In the genomic region with DNA sequence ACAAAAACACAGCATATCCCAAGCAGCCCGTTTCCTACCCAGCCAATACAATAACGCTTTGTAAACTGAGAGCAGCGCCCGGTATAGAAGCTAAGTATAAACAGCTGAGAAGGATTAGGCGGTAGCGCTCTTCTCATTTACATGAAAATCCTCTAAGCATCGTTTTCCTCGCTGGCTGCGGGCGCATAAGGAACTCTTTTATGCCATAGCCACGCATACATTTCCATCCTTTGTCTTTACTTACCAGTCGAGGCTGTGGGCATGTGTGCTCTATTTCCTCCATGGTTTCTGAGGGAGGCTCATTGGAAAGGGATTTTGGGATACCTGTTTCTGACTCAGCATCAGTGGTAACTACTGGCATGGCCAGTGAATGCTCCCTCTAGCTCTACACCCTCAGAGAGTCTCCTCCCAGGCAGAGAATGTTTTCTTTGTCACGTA, we compare ENCODE assay signal across 8 cellular contexts. TPM values are rescaled to one million over a fixed set of nuclear protein-coding genes. Genes with fewer than 3 reads are reported as not detected.
DNase-seq lines count a peak whose midpoint lies in the region; ATAC-seq and TF ChIP-seq lines count a peak whose summit lies in the region.

No MANE protein-coding gene starts in this region.

- no peak for TF ChIP-seq POLR2A in esophagus squamous epithelium (IDR thresholded peaks at IDR 0.05)

- intact Hi-C loops in esophagus squamous epithelium (cut with DNase I), result no loop called here

- H3K79me2 ChIP-seq in GM23248 (ENCODE audit: insufficient read depth) (no peaks in the 10 kb centered on the region), OCI-LY3 (ENCODE audit: low read length) (no peaks in the 10 kb centered on the region)

- H3K27ac ChIP-seq in BLaER1 treated with 17β-estradiol and CSF1 and Interleukin-3, amounts not matched to agents 10 nM and 100 nM, result no peak overlapping the region
- H3K27ac ChIP-seq in GM23248 (no peak overlapping the region), OCI-LY3 (ENCODE audit: low read length) (no peak overlapping the region), esophagus squamous epithelium (peak overlapping the region in 2 of 4 donors; percentile 8 to 33)

- TF ChIP-seq CTCF in OCI-LY3 (IDR thresholded peaks at IDR 0.05; ENCODE audit: low read depth, low read length), result no peak
- no peak for TF ChIP-seq CTCF in esophagus squamous epithelium (IDR thresholded peaks at IDR 0.05)
- TF ChIP-seq CTCF in omental fat pad (IDR thresholded peaks at IDR 0.05), result no peak

- ATAC-seq in omental fat pad (ENCODE audit: low FRiP score), result peak; percentile 72

- 0 out of 22 replicates have a peak, but pooled peaks cover 0 to 6% (median 0%) of the 10 kb centered on the region in 11 experiments for H3K9me3 ChIP-seq in BLaER1 treated with 17β-estradiol and CSF1 and Interleukin-3, amounts not matched to agents 10 nM and 100 nM (replicated peaks in 1 of 11)
- no peaks in the 10 kb centered on the region for H3K9me3 ChIP-seq in GM23248 (ENCODE audit: low read depth)
- H3K9me3 ChIP-seq in OCI-LY3 (ENCODE audit: insufficient read depth, low read length), result no peaks in the 10 kb centered on the region
- no peaks in the 10 kb centered on the region for H3K9me3 ChIP-seq in esophagus squamous epithelium

- no peak overlapping the region for H3K9ac ChIP-seq in BLaER1 treated with 17β-estradiol and CSF1 and Interleukin-3, amounts not matched to agents 10 nM and 100 nM
- H3K9ac ChIP-seq in GM23248, result no peak overlapping the region
- H3K9ac ChIP-seq in OCI-LY3 (ENCODE audit: low read length), result no peak overlapping the region

- WGBS in GM23248 (ENCODE audit: low coverage in 1 of 2, low lambda C conversion rate in 2 of 2, missing lambda C conversion rate in 2 of 2), 2 experiments, result 2 to 5% methylated on average over 11 to 13 of the region's 13 CpGs
- WGBS in esophagus squamous epithelium, 2 donors, result 4 to 18% methylated on average over 10 to 13 of the region's 13 CpGs

- no peaks in the 10 kb centered on the region for H3F3A ChIP-seq in GM23248 (ENCODE audit: insufficient read depth)

- peaks cover 15 to 43% (median 34%) of the 10 kb centered on the region in 11 experiments for H3K27me3 ChIP-seq in BLaER1 treated with 17β-estradiol and CSF1 and Interleukin-3, amounts not matched to agents 10 nM and 100 nM
- no peaks in the 10 kb centered on the region for H3K27me3 ChIP-seq in GM23248 (replicated peaks; ENCODE audit: insufficient read depth)
- peaks cover 4% of the 10 kb centered on the region; the same call in 1 of the 2 replicates for H3K27me3 ChIP-seq in OCI-LY3 (ENCODE audit: low read depth, low read length)
- peaks cover 0 to 17% (median 0%) of the 10 kb centered on the region in 4 donors for H3K27me3 ChIP-seq in esophagus squamous epithelium

- H3K4me2 ChIP-seq in BLaER1 treated with 17β-estradiol and CSF1 and Interleukin-3, amounts not matched to agents 10 nM and 100 nM, result peak overlapping the region in 7 of 11 experiments; percentile 23 to 74 (median 64); a peak in 8 of 22 replicates
- peak overlapping the region; percentile 53 for H3K4me2 ChIP-seq in GM23248 (ENCODE audit: unreplicated experiment)
- peak overlapping the region; percentile 41 for H3K4me2 ChIP-seq in OCI-LY3 (ENCODE audit: low read length)

- no peaks in the 10 kb centered on the region for H4K20me1 ChIP-seq in BLaER1 treated with 17β-estradiol and CSF1 and Interleukin-3, amounts not matched to agents 10 nM and 100 nM
- H4K20me1 ChIP-seq in GM23248 (ENCODE audit: insufficient read depth) (no peaks in the 10 kb centered on the region), OCI-LY3 (ENCODE audit: insufficient read depth, low read length) (no peaks in the 10 kb centered on the region)

- DNase-seq in GM23248 (peak; percentile 13), esophagus squamous epithelium (lab: John Stamatoyannopoulos, UW) (no peak), omental fat pad (ENCODE audit: low spot score) (no peak), occipital lobe (lab: John Stamatoyannopoulos, UW) (no peak), CD1c-positive myeloid dendritic cell (ENCODE audit: extremely low spot score) (no peak), SK-N-DZ (ENCODE audit: low spot score) (no peak)

- H3K4me1 ChIP-seq in BLaER1 treated with 17β-estradiol and CSF1 and Interleukin-3, amounts not matched to agents 10 nM and 100 nM, result peaks cover 6 to 8% (median 7%) of the 10 kb centered on the region in 10 experiments; a peak in 11 of 20 replicates
- no peaks in the 10 kb centered on the region for H3K4me1 ChIP-seq in GM23248 (ENCODE audit: insufficient read depth)
- H3K4me1 ChIP-seq in OCI-LY3 (ENCODE audit: low read length), result no peaks in the 10 kb centered on the region
- peaks cover 0 to 18% (median 4%) of the 10 kb centered on the region in 3 donors for H3K4me1 ChIP-seq in esophagus squamous epithelium

- H3K4me3 ChIP-seq in BLaER1 treated with 17β-estradiol and CSF1 and Interleukin-3, amounts not matched to agents 10 nM and 100 nM, result no peak overlapping the region
- peak overlapping the region; percentile 53 for H3K4me3 ChIP-seq in GM23248
- H3K4me3 ChIP-seq in OCI-LY3 (ENCODE audit: low read length), result no peak overlapping the region
- peak overlapping the region in 3 of 4 donors; percentile 4 to 47 (median 27) for H3K4me3 ChIP-seq in esophagus squamous epithelium

- H3K36me3 ChIP-seq in BLaER1 treated with 17β-estradiol and CSF1 and Interleukin-3, amounts not matched to agents 10 nM and 100 nM, result no peaks in the 10 kb centered on the region
- no peaks in the 10 kb centered on the region for H3K36me3 ChIP-seq in GM23248 (ENCODE audit: low read depth)
- no peaks in the 10 kb centered on the region for H3K36me3 ChIP-seq in OCI-LY3 (replicated peaks; ENCODE audit: low read depth, low read length)
- H3K36me3 ChIP-seq in esophagus squamous epithelium, result no peaks in the 10 kb centered on the region

- H3K9me2 ChIP-seq in GM23248 (ENCODE audit: insufficient read depth), result no peaks in the 10 kb centered on the region

- in situ Hi-C loops in GM23248 (cut with MboI), result no loop called here

- H2AFZ ChIP-seq in GM23248 (peak overlapping the region; percentile 60; the same call in 1 of the 2 replicates), OCI-LY3 (ENCODE audit: low read depth, low read length) (no peak overlapping the region; the same call in 1 of the 2 replicates)

RNA-seq across cellular contexts. Expression of gene PCYT1B, which starts 0.4 kb away (rescaled TPM):
- not detected in 2 replicates for total RNA-seq in GM23248 (2014; rRNA removed; shearing (Covaris generic))
- polyA plus RNA-seq in GM23248 (2016; fragmentation: Nextera tagmentation; extraction: Ambion mirVana), result not detected in 2 replicates
- total RNA-seq in esophagus squamous epithelium, result 1 to 10 TPM in 3 of 4 donors, under 1 TPM in 1; 0.13 to 3.5 (median 1.7) TPM
- under 1 TPM in 1 of 4 donors, not detected in 3; 0.25 TPM for total RNA-seq in omental fat pad
- 22.5 TPM for total RNA-seq in occipital lobe
- 17.7 and 18.6 TPM in 2 replicates for polyA plus RNA-seq in SK-N-DZ (2014; cell fraction: cytosol; rRNA removed)
- 7.2 and 11.9 TPM in 2 replicates for polyA plus RNA-seq in SK-N-DZ (2014; cell fraction: nucleus; rRNA removed)

RNA-seq across cellular contexts. Expression of gene POLA1, which starts 47.0 kb away (rescaled TPM):
- 6.7 and 9.0 TPM in 2 replicates for total RNA-seq in GM23248 (2014; rRNA removed; shearing (Covaris generic))
- 3.6 and 4.1 TPM in 2 replicates for polyA plus RNA-seq in GM23248 (2016; fragmentation: Nextera tagmentation; extraction: Ambion mirVana)
- 10 to 100 TPM in 3 of 4 donors, 1 to 10 TPM in 1; 5.3 to 14.7 (median 13.1) TPM for total RNA-seq in esophagus squamous epithelium
- total RNA-seq in omental fat pad, result 10 to 100 TPM in 2 of 4 donors, 1 to 10 TPM in 2; 5.7 to 13.9 (median 9.9) TPM
- total RNA-seq in occipital lobe, result 40.1 TPM
- 39.7 and 40.3 TPM in 2 replicates for polyA plus RNA-seq in SK-N-DZ (2014; cell fraction: cytosol; rRNA removed)
- 20.2 TPM in 2 replicates for polyA plus RNA-seq in SK-N-DZ (2014; cell fraction: nucleus; rRNA removed)

Comparison
In these comparisons a context has a peak if more than half of its experiments do, and no peak if none do; other contexts are left out.
1. H3K4me3 ChIP-seq: peak in GM23248 (single experiment) and esophagus squamous epithelium (3 of 4); none in BLaER1 treated with 17β-estradiol and CSF1 and Interleukin-3, amounts not matched to agents 10 nM and 100 nM (0 of 10) and OCI-LY3 (single experiment).
2. Peak in every context shown above with its lines, with median percentiles within 50 percentile points of each other: H3K4me2 ChIP-seq.